ENCODE assay signal across 27 cellular contexts in genomic region chr17:58595194-58595792, GRCh38.
DNase-seq lines count a peak whose midpoint lies in the region; ATAC-seq, FAIRE-seq and TF ChIP-seq lines count a peak whose summit lies in the region.
"Had no signal": no experiment of that assay in that cellular context is flagged by ENCODE, and none has a peak within 500 bp of the region (broad histone marks: within the 10 kb centered on the region; RNA-seq: fewer than 3 reads in every experiment).

No MANE protein-coding gene starts in this region.

- no peak overlapping the region for H4K91ac ChIP-seq in H9 (ENCODE audit: insufficient read length, low read depth, low read length)

- no peaks in the 10 kb centered on the region for H3K79me1 ChIP-seq in H9 (ENCODE audit: insufficient read depth, low read depth, low read length, poor library complexity, severe bottlenecking)

- DNase-seq in GM12865 (ENCODE audit: low read depth) (peak; percentile 72), H9 (no peak), RKO (ENCODE audit: low spot score) (peak; percentile 15), kidney (no peak), stomach (no peak), natural killer cell (no peak)
- DNase-seq: activated CD4-positive, alpha-beta T cell treated with anti-CD3 and anti-CD28 coated beads, Interleukin-2, amount 10 ng/mL, durations not matched to agents 7 days and 5 days; amniotic stem cell; dorsolateral prefrontal cortex; EL; gastrocnemius medialis; GOT3; kidney glomerular epithelial cell; naive thymus-derived CD4-positive, alpha-beta T cell; NCI-H1436; NCI-H2171 treated with DMSO at 0.1 percent for 48 hours; NCI-H69; pancreas; Peyer's patch; stimulated activated naive CD8-positive, alpha-beta T cell treated with anti-CD3 and anti-CD28 coated beads, Interleukin-15, amount 100 ng/mL, for 72 hours had no signal

- TF ChIP-seq CTCF in GM12865 (IDR thresholded peaks at IDR 0.05; ENCODE audit: insufficient read depth, low read depth, low read length, missing control alignments) (no peak), H9 (conservative IDR thresholded peaks at IDR 0.05) (peak; percentile 41), kidney (IDR thresholded peaks at IDR 0.05; ENCODE audit: borderline replicate concordance, extremely low read depth, insufficient read depth) (no peak), stomach (IDR thresholded peaks at IDR 0.05) (no peak), natural killer cell (IDR thresholded peaks at IDR 0.05) (no peak)

- no peak for ATAC-seq in GM21825 (IDR thresholded peaks at IDR 0.05; ENCODE audit: unreplicated experiment)
- ATAC-seq in natural killer cell, result no peak
- ATAC-seq: gastrocnemius medialis; naive thymus-derived CD4-positive, alpha-beta T cell; pancreas; stimulated activated naive CD8-positive, alpha-beta T cell treated with anti-CD3 and anti-CD28 coated beads, Interleukin-15, amount 100 ng/mL, for 72 hours had no signal

- no peaks in the 10 kb centered on the region for H3K27me3 ChIP-seq in H9 (ENCODE audit: insufficient read depth, low read length)
- no peaks in the 10 kb centered on the region for H3K27me3 ChIP-seq in stomach
- H3K27me3 ChIP-seq: cardiac muscle cell, dorsolateral prefrontal cortex, gastrocnemius medialis, pancreas, Peyer's patch had no signal

- no peak overlapping the region for H2BK5ac ChIP-seq in H9 (ENCODE audit: insufficient read length, low read length)

- peak; percentile 13 for FAIRE-seq in kidney (lab: Jason Lieb, UNC)
- FAIRE-seq: pancreas, TTC549 had no signal

- no peak overlapping the region for H3K4ac ChIP-seq in H9 (ENCODE audit: low read depth, low read length)

- H3K23me2 ChIP-seq in H9 (ENCODE audit: insufficient read length, low read depth, low read length, poor library complexity, severe bottlenecking), result no peaks in the 10 kb centered on the region

- H3K4me2 ChIP-seq in H9 (ENCODE audit: insufficient read depth, insufficient read length, low read length), result no peak overlapping the region

- intact Hi-C loops in kidney (cut with DNase I) (no loop called here), stomach (cut with DNase I; ENCODE audit: low total_unique reads) (no loop called here), natural killer cell (cut with micrococcal nuclease) (no loop called here)

- no peaks in the 10 kb centered on the region for H3K4me1 ChIP-seq in H9 (ENCODE audit: insufficient read depth, low read length)
- H3K4me1 ChIP-seq in kidney (ENCODE audit: control insufficient read depth in 1 of 2, insufficient read depth in 1 of 2, low read depth in 1 of 2, low read length in 2 of 2), result no peaks in the 10 kb centered on the region
- no peaks in the 10 kb centered on the region for H3K4me1 ChIP-seq in stomach
- H3K4me1 ChIP-seq: gastrocnemius medialis, pancreas, Peyer's patch had no signal

- H3K4me1 Mint-ChIP-seq in H9 (peaks cover 0 to 3% of the 10 kb centered on the region in 2 experiments; a peak in 1 of 4 replicates), natural killer cell (no peaks in the 10 kb centered on the region)
- H3K4me1 Mint-ChIP-seq: activated CD4-positive, alpha-beta T cell treated with anti-CD3 and anti-CD28 coated beads, Interleukin-2, amount 10 ng/mL, durations not matched to agents 7 days and 5 days; B cell; memory B cell; stimulated activated naive CD8-positive, alpha-beta T cell treated with anti-CD3 and anti-CD28 coated beads, Interleukin-15, amount 100 ng/mL, for 72 hours had no signal

- H4K20me1 ChIP-seq in H9 (ENCODE audit: control insufficient read depth, insufficient read depth, insufficient read length), result no peaks in the 10 kb centered on the region

- H3K27ac ChIP-seq in H9 (ENCODE audit: insufficient read length, low read depth, low read length) (no peak overlapping the region), kidney (ENCODE audit: low read depth in 2 of 2, low read length in 2 of 2) (no peak overlapping the region), stomach (no peak overlapping the region)
- H3K27ac ChIP-seq: cardiac muscle cell, dorsolateral prefrontal cortex, gastrocnemius medialis, pancreas, Peyer's patch, skin epidermis had no signal

- H3K4me3 Mint-ChIP-seq in H9 (no peak overlapping the region), natural killer cell (no peak overlapping the region)
- H3K4me3 Mint-ChIP-seq: activated CD4-positive, alpha-beta T cell treated with anti-CD3 and anti-CD28 coated beads, Interleukin-2, amount 10 ng/mL, durations not matched to agents 7 days and 5 days; B cell; memory B cell; naive thymus-derived CD4-positive, alpha-beta T cell; stimulated activated naive CD8-positive, alpha-beta T cell treated with anti-CD3 and anti-CD28 coated beads, Interleukin-15, amount 100 ng/mL, for 72 hours; type B pancreatic cell had no signal

- H3K18ac ChIP-seq in H9 (ENCODE audit: insufficient read length, low read depth, low read length), result no peak overlapping the region

- no peak overlapping the region for H2BK120ac ChIP-seq in H9 (ENCODE audit: low read depth, low read length, poor library complexity, severe bottlenecking)

- H3K9ac ChIP-seq in H9 (ENCODE audit: extremely low read depth, insufficient read length, low read length), result no peak overlapping the region
- H3K9ac ChIP-seq in kidney (ENCODE audit: low read length in 2 of 2), result no peak overlapping the region

- H2AFZ ChIP-seq in H9 (ENCODE audit: low read length), result no peak overlapping the region

- H2BK12ac ChIP-seq in H9 (ENCODE audit: insufficient read length, low read depth, low read length), result no peak overlapping the region

- H3K36me3 Mint-ChIP-seq in H9 (ENCODE audit: insufficient read depth in 1 of 3, low read depth in 3 of 3) (no peaks in the 10 kb centered on the region), natural killer cell (no peaks in the 10 kb centered on the region)
- H3K36me3 Mint-ChIP-seq: memory B cell; naive thymus-derived CD4-positive, alpha-beta T cell; type B pancreatic cell had no signal

- H2BK15ac ChIP-seq in H9 (ENCODE audit: low read depth, low read length), result no peak overlapping the region

- no peak overlapping the region for H2BK20ac ChIP-seq in H9 (ENCODE audit: low read depth, low read length, poor library complexity, severe bottlenecking)

- no peak overlapping the region for H3K23ac ChIP-seq in H9 (ENCODE audit: insufficient read length, low read depth, low read length)

- H3K27me3 Mint-ChIP-seq in H9 (ENCODE audit: low read depth) (no peaks in the 10 kb centered on the region; the same call in 1 of the 2 replicates), natural killer cell (ENCODE audit: low read depth in 2 of 2) (no peaks in the 10 kb centered on the region)
- H3K27me3 Mint-ChIP-seq: activated CD4-positive, alpha-beta T cell treated with anti-CD3 and anti-CD28 coated beads, Interleukin-2, amount 10 ng/mL, durations not matched to agents 7 days and 5 days; B cell; naive thymus-derived CD4-positive, alpha-beta T cell; stimulated activated naive CD8-positive, alpha-beta T cell treated with anti-CD3 and anti-CD28 coated beads, Interleukin-15, amount 100 ng/mL, for 72 hours; type B pancreatic cell had no signal

- no peak overlapping the region for H3K14ac ChIP-seq in H9 (ENCODE audit: insufficient read depth, low read length)

- H3K56ac ChIP-seq in H9 (ENCODE audit: insufficient read length, low read depth, low read length), result no peak overlapping the region

- no CpG with 5 or more reads among the region's 5 CpGs for WGBS in H9 (ENCODE audit: extremely low coverage, insufficient read length, low lambda C conversion rate)
- WGBS in stomach, 5 donors, result 74 to 85% (median 78%) methylated on average over 5 of the region's 5 CpGs

- no peak overlapping the region for H3K4me3 ChIP-seq in GM12865 (ENCODE audit: low read depth, low read length)
- no peak overlapping the region for H3K4me3 ChIP-seq in kidney (ENCODE audit: low read length in 2 of 2)
- H3K4me3 ChIP-seq in stomach, result no peak overlapping the region
- H3K4me3 ChIP-seq: cardiac muscle cell, dorsolateral prefrontal cortex, gastrocnemius medialis, pancreas, Peyer's patch, skin epidermis had no signal

- H4K8ac ChIP-seq in H9 (replicated peaks; ENCODE audit: insufficient read length, low read depth, low read length), result no peak overlapping the region

- TF ChIP-seq POLR2A in stomach (IDR thresholded peaks at IDR 0.05), result no peak

- H3K9me3 ChIP-seq in H9 (ENCODE audit: control insufficient read depth, low read depth, low read length) (no peaks in the 10 kb centered on the region), kidney (ENCODE audit: control insufficient read depth in 1 of 2, low read length in 2 of 2) (no peaks in the 10 kb centered on the region), stomach (no peaks in the 10 kb centered on the region)
- H3K9me3 ChIP-seq: gastrocnemius medialis, pancreas, Peyer's patch had no signal

- TF ChIP-seq EP300 in stomach (IDR thresholded peaks at IDR 0.05), result no peak

- H3K9me3 Mint-ChIP-seq in H9 (no peaks in the 10 kb centered on the region), natural killer cell (no peaks in the 10 kb centered on the region)
- H3K9me3 Mint-ChIP-seq: activated CD4-positive, alpha-beta T cell treated with anti-CD3 and anti-CD28 coated beads, Interleukin-2, amount 10 ng/mL, durations not matched to agents 7 days and 5 days; memory B cell; naive thymus-derived CD4-positive, alpha-beta T cell; stimulated activated naive CD8-positive, alpha-beta T cell treated with anti-CD3 and anti-CD28 coated beads, Interleukin-15, amount 100 ng/mL, for 72 hours; type B pancreatic cell had no signal

- no peak overlapping the region for H4K5ac ChIP-seq in H9 (ENCODE audit: insufficient read length, low read depth, low read length)

- no peaks in the 10 kb centered on the region for H3K79me2 ChIP-seq in H9 (ENCODE audit: insufficient read depth, low read length)

- no peak overlapping the region for H2AK5ac ChIP-seq in H9 (ENCODE audit: insufficient read length, low read length)

- no peaks in the 10 kb centered on the region for H3K36me3 ChIP-seq in kidney (ENCODE audit: control insufficient read depth in 1 of 2, insufficient read depth in 2 of 2, low read length in 2 of 2)
- no peaks in the 10 kb centered on the region for H3K36me3 ChIP-seq in stomach
- H3K36me3 ChIP-seq: cardiac muscle cell, gastrocnemius medialis, pancreas, Peyer's patch had no signal

- H3T11ph ChIP-seq in H9 (ENCODE audit: low read length), result no peak overlapping the region

- H3K27ac Mint-ChIP-seq in H9 (no peak overlapping the region), natural killer cell (no peak overlapping the region)
- H3K27ac Mint-ChIP-seq: activated CD4-positive, alpha-beta T cell treated with anti-CD3 and anti-CD28 coated beads, Interleukin-2, amount 10 ng/mL, durations not matched to agents 7 days and 5 days; B cell; memory B cell; naive thymus-derived CD4-positive, alpha-beta T cell; stimulated activated naive CD8-positive, alpha-beta T cell treated with anti-CD3 and anti-CD28 coated beads, Interleukin-15, amount 100 ng/mL, for 72 hours; type B pancreatic cell had no signal

Comparison
In these comparisons a context has a peak if more than half of its experiments do, and no peak if none do; other contexts are left out.
1. DNase-seq: peak in GM12865 (single experiment) and RKO (single experiment); none in H9 (single experiment), kidney (single experiment), stomach (single experiment) and natural killer cell (single experiment).